Comparison of ENCODE assay signal across 1 cellular context in the genomic region with DNA sequence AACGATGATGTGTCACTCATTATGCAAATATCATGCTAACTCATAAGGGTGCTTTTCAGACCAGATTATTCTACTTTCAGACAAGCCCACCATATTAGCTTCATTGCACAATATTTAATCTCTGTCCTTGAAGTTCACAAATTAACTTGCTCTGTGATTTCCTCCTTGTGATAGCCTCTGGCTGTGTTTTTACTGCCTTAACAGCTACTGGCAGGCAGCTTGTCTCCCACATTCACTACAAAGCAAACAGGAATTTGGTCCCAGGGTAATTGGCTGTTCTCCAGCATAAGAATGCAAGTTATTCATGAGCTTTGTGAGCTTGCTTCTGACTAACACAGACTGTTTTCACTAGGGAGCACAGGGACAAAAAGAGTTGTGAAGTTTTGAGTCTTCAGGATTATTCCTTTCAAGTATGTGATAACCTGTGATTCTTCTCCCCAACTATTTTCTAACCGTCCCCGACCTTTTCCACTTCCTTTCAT.
A peak's percentile ranks its signal among the peaks of the same experiment; 100 is the strongest.
TF ChIP-seq lines count a peak whose summit lies in the region.

No MANE protein-coding gene starts in this region.

TF ChIP-seq in HepG2, 621 proteins besides CTCF, POLR2A, EP300 and RAD21 (continued from another document and continues in another):
- TF ChIP-seq ZBTB46 (CRISPR knock-in tag; IDR thresholded peaks at IDR 0.05; ENCODE audit: borderline replicate concordance), result no peak
- no peak for TF ChIP-seq ZNF772 (CRISPR knock-in tag; IDR thresholded peaks at IDR 0.05)
- no peak for TF ChIP-seq ZNF546 (CRISPR knock-in tag; conservative IDR thresholded peaks at IDR 0.05)
- no peak for TF ChIP-seq ZNF749 (CRISPR knock-in tag; IDR thresholded peaks at IDR 0.05; ENCODE audit: borderline replicate concordance)
- TF ChIP-seq ZBTB39 (CRISPR knock-in tag; IDR thresholded peaks at IDR 0.05), result no peak
- no peak for TF ChIP-seq MYC (CRISPR knock-in tag; IDR thresholded peaks at IDR 0.05; ENCODE audit: borderline replicate concordance)
- TF ChIP-seq MTA1 (CRISPR knock-in tag; IDR thresholded peaks at IDR 0.05; ENCODE audit: borderline replicate concordance), result no peak
- TF ChIP-seq PTBP1 (IDR thresholded peaks at IDR 0.05; ENCODE audit: low read depth, low read length, poor library complexity, severe bottlenecking), result no peak
- TF ChIP-seq ARID3A (IDR thresholded peaks at IDR 0.05; ENCODE audit: low read depth, low read length), result peak; percentile 84
- no peak for TF ChIP-seq ZC3H13 (CRISPR knock-in tag; IDR thresholded peaks at IDR 0.05)
- 0 out of 2 replicates have a peak, but pooled peaks have one; percentile 54 for TF ChIP-seq KLF11 (CRISPR knock-in tag; IDR thresholded peaks at IDR 0.05)
- TF ChIP-seq ZNF512B (CRISPR knock-in tag; IDR thresholded peaks at IDR 0.05; ENCODE audit: borderline replicate concordance), result no peak
- no peak for TF ChIP-seq ZBTB33 (CRISPR knock-in tag; IDR thresholded peaks at IDR 0.05)
- no peak for TF ChIP-seq GTF3A (CRISPR knock-in tag; conservative IDR thresholded peaks at IDR 0.05)
- no peak for TF ChIP-seq ZSCAN21 (CRISPR knock-in tag; IDR thresholded peaks at IDR 0.05; ENCODE audit: borderline replicate concordance)
- TF ChIP-seq SMAD1 (CRISPR knock-in tag; IDR thresholded peaks at IDR 0.05; ENCODE audit: borderline replicate concordance, low read depth), result no peak
- no peak for TF ChIP-seq REXO4 (CRISPR knock-in tag; IDR thresholded peaks at IDR 0.05; ENCODE audit: borderline replicate concordance)
- TF ChIP-seq ZNF446 (CRISPR knock-in tag; IDR thresholded peaks at IDR 0.05), result no peak
- peak; percentile 45; the same call in 1 of the 2 replicates for TF ChIP-seq NR2F2 (IDR thresholded peaks at IDR 0.05; ENCODE audit: borderline replicate concordance, low read depth)
- TF ChIP-seq BRCA1 (CRISPR knock-in tag; IDR thresholded peaks at IDR 0.05), result no peak
- peak; percentile 22; the same call in 1 of the 2 replicates for TF ChIP-seq ZNF800 (CRISPR knock-in tag; IDR thresholded peaks at IDR 0.05)
- TF ChIP-seq HNF1A (IDR thresholded peaks at IDR 0.05; ENCODE audit: low read depth), result peak; percentile 70; the same call in 1 of the 2 replicates
- peak; percentile 83; the same call in 1 of the 2 replicates for TF ChIP-seq HNF1A (CRISPR knock-in tag; IDR thresholded peaks at IDR 0.05; ENCODE audit: borderline replicate concordance)
- TF ChIP-seq TCF7L2 (IDR thresholded peaks at IDR 0.05; ENCODE audit: low read depth, low read length), result no peak
- TF ChIP-seq RFX1 (IDR thresholded peaks at IDR 0.05), result no peak
- TF ChIP-seq MED13 (CRISPR knock-in tag; IDR thresholded peaks at IDR 0.05), result no peak
- peak; percentile 90 for TF ChIP-seq TBX2 (CRISPR knock-in tag; IDR thresholded peaks at IDR 0.05; ENCODE audit: borderline replicate concordance)
- TF ChIP-seq FOXM1 (CRISPR knock-in tag; IDR thresholded peaks at IDR 0.05), result no peak
- TF ChIP-seq TGIF2 (CRISPR knock-in tag; IDR thresholded peaks at IDR 0.05), result 0 out of 2 replicates have a peak, but pooled peaks have one; percentile 37
- no peak for TF ChIP-seq NKX3-1 (CRISPR knock-in tag; IDR thresholded peaks at IDR 0.05)
- no peak for TF ChIP-seq GPN1 (CRISPR knock-in tag; IDR thresholded peaks at IDR 0.05; ENCODE audit: borderline replicate concordance)
- TF ChIP-seq ZBTB38 (CRISPR knock-in tag; IDR thresholded peaks at IDR 0.05), result no peak
- TF ChIP-seq, protein P1, sequence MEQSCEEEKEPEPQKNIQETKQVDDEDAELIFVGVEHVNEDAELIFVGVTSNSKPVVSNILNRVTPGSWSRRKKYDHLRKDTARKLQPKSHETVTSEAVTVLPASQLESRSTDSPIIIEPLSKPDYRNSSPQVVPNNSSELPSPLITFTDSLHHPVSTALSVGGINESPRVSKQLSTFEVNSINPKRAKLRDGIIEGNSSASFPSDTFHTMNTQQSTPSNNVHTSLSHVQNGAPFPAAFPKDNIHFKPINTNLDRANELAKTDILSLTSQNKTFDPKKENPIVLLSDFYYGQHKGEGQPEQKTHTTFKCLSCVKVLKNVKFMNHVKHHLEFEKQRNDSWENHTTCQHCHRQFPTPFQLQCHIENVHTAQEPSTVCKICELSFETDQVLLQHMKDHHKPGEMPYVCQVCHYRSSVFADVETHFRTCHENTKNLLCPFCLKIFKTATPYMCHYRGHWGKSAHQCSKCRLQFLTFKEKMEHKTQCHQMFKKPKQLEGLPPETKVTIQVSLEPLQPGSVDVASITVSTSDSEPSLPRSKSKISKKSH (CRISPR knock-in tag; IDR thresholded peaks at IDR 0.05; ENCODE audit: borderline replicate concordance), result no peak
- TF ChIP-seq, protein P2, sequence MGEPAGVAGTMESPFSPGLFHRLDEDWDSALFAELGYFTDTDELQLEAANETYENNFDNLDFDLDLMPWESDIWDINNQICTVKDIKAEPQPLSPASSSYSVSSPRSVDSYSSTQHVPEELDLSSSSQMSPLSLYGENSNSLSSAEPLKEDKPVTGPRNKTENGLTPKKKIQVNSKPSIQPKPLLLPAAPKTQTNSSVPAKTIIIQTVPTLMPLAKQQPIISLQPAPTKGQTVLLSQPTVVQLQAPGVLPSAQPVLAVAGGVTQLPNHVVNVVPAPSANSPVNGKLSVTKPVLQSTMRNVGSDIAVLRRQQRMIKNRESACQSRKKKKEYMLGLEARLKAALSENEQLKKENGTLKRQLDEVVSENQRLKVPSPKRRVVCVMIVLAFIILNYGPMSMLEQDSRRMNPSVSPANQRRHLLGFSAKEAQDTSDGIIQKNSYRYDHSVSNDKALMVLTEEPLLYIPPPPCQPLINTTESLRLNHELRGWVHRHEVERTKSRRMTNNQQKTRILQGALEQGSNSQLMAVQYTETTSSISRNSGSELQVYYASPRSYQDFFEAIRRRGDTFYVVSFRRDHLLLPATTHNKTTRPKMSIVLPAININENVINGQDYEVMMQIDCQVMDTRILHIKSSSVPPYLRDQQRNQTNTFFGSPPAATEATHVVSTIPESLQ (CRISPR knock-in tag; conservative IDR thresholded peaks at IDR 0.05), result no peak
- no peak for TF ChIP-seq ZFY (CRISPR knock-in tag; IDR thresholded peaks at IDR 0.05)
